In the genomic region with DNA sequence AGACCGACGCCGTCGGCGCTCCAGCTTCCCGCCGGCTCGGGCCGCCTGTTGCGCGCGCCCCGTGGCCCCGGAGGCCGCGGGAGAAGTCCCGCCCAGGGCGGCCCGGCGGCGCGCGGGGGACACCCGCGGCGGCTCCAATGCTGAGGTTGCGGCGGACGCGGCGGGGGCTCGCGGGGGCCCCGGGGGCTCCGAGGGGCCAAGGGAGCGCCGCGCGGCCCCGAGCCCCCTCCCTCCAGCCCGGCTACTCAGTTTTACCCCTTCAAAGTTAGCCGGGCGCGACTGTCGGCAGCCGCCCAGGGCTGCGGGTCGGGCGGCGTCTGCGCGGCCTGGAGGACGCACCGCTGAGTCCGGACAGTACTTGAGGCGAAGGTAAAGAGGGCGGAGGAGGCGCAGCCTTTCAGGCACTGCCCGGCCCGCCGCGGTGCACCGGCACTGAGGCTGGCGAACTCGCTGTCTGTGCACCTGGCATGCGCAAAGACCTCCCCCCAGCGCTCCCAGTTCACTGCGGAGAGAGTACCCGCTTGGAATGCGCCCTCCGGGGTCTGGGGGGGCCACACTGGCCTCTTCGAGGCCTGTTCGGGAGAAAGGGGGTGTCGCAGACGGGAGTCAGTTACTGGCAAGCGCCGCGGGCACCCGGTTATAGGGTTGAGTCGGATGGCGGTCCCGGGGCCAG, we compare ENCODE assay signal across 11 cellular contexts. TPM values are rescaled to one million over a fixed set of nuclear protein-coding genes. Genes with fewer than 3 reads are reported as not detected.
DNase-seq lines count a peak whose midpoint lies in the region; ATAC-seq and TF ChIP-seq lines count a peak whose summit lies in the region.
"Had no signal": no experiment of that assay in that cellular context is flagged by ENCODE, and none has a peak within 500 bp of the region (broad histone marks: within the 10 kb centered on the region; RNA-seq: fewer than 3 reads in every experiment).

No MANE protein-coding gene starts in this region.

- peaks cover 13% of the 10 kb centered on the region for H3K4me1 Mint-ChIP-seq in osteocyte (ENCODE audit: unreplicated experiment)

- H3K9me3 ChIP-seq in esophagus muscularis mucosa (no peaks in the 10 kb centered on the region), prostate gland (no peaks in the 10 kb centered on the region)

- DNase-seq in AG08396 (ENCODE audit: low spot score), result peak; percentile 12
- peak; percentile 85 for DNase-seq in H7
- no peak for DNase-seq in esophagus muscularis mucosa (ENCODE audit: extremely low spot score)
- DNase-seq in osteocyte (ENCODE audit: extremely low spot score, unreplicated experiment), result no peak
- no peak for DNase-seq in prostate gland (ENCODE audit: low spot score)
- no peak for DNase-seq in KBM-7
- DNase-seq in EL, result no peak
- DNase-seq: CD4-positive, alpha-beta T cell; NCI-H2171 treated with DMSO at 0.1 percent for 48 hours had no signal

- WGBS in esophagus muscularis mucosa, result 52% methylated on average over 35 of the region's 82 CpGs
- WGBS in prostate gland, result 2% methylated on average over 11 of the region's 82 CpGs

- TF ChIP-seq EP300 in esophagus muscularis mucosa (IDR thresholded peaks at IDR 0.05), result no peak

- H3K4me3 ChIP-seq in H7 (ENCODE audit: insufficient read depth, low read depth, low read length) (peak overlapping the region; percentile 46), esophagus muscularis mucosa (peak overlapping the region; percentile 45 to 60 (median 49)), prostate gland (peak overlapping the region in 1 of 2 donors; percentile 18)

- H3K4me1 ChIP-seq in esophagus muscularis mucosa (peaks cover 0 to 36% (median 33%) of the 10 kb centered on the region in 4 donors), prostate gland (replicated peaks) (no peaks in the 10 kb centered on the region)

- H3K36me3 Mint-ChIP-seq in osteocyte (ENCODE audit: unreplicated experiment), result no peaks in the 10 kb centered on the region

- H3K27me3 ChIP-seq in H7 (ENCODE audit: control insufficient read depth, insufficient read depth, low read length) (peaks cover 91% of the 10 kb centered on the region), esophagus muscularis mucosa (peaks cover 0 to 69% (median 23%) of the 10 kb centered on the region in 4 donors), prostate gland (replicated peaks; ENCODE audit: insufficient read depth) (no peaks in the 10 kb centered on the region)

- peak overlapping the region; percentile 82 for H3K4me3 Mint-ChIP-seq in osteocyte (ENCODE audit: unreplicated experiment)

- H3K27ac Mint-ChIP-seq in osteocyte (ENCODE audit: unreplicated experiment), result no peak overlapping the region
- H3K27ac Mint-ChIP-seq: CD4-positive, alpha-beta T cell had no signal

- H3K9me3 Mint-ChIP-seq in osteocyte (ENCODE audit: unreplicated experiment), result no peaks in the 10 kb centered on the region
- H3K9me3 Mint-ChIP-seq: CD4-positive, alpha-beta T cell had no signal

- no peak for TF ChIP-seq CTCF in esophagus muscularis mucosa (IDR thresholded peaks at IDR 0.05)
- no peak for TF ChIP-seq CTCF in osteocyte (IDR thresholded peaks at IDR 0.05)
- TF ChIP-seq CTCF in prostate gland (IDR thresholded peaks at IDR 0.05), result no peak

- H3K27me3 Mint-ChIP-seq in osteocyte (ENCODE audit: unreplicated experiment), result peaks cover 52% of the 10 kb centered on the region

- no peak overlapping the region for H3K27ac ChIP-seq in esophagus muscularis mucosa (replicated peaks in 1 of 4)
- no peak overlapping the region for H3K27ac ChIP-seq in prostate gland

- intact Hi-C loops in esophagus muscularis mucosa (cut with DNase I), result no loop called here
- intact Hi-C loops in prostate gland (cut with DNase I), result no loop called here

- TF ChIP-seq POLR2A in esophagus muscularis mucosa (IDR thresholded peaks at IDR 0.05; ENCODE audit: low read depth), result no peak
- no peak for TF ChIP-seq POLR2A in prostate gland (IDR thresholded peaks at IDR 0.05)

- in situ Hi-C loops in KBM-7 (cut with MboI; ENCODE audit: low pct_unique_long_range_greater_than_20kb, low sequenced_read_pairs), result no loop called here

- ATAC-seq in GM19463 (IDR thresholded peaks at IDR 0.05; ENCODE audit: unreplicated experiment), result no peak

- H3K36me3 ChIP-seq in H7 (replicated peaks; ENCODE audit: control insufficient read depth, insufficient read depth, low read length) (no peaks in the 10 kb centered on the region), esophagus muscularis mucosa (no peaks in the 10 kb centered on the region), prostate gland (no peaks in the 10 kb centered on the region)

RNA-seq across cellular contexts. Expression of a gene that starts 1.3 kb away (rescaled TPM):
- total RNA-seq in H7 (2014; rRNA removed; shearing (Covaris generic)), result 1.1 and 2.4 TPM in 2 replicates
- 1 to 10 TPM; 1.2 to 3.8 (median 2.2) TPM for total RNA-seq in esophagus muscularis mucosa
- 1.7 and 2.7 TPM in 2 replicates for total RNA-seq in osteocyte
- 1 to 10 TPM in 1 of 2 donors, under 1 TPM in 1; 0.91 to 1.6 TPM for total RNA-seq in prostate gland
- total RNA-seq: HT-29 had no signal

Comparison
In these comparisons a context has a peak if more than half of its experiments do, and no peak if none do; other contexts are left out.
1. DNase-seq: peak in AG08396 (single experiment) and H7 (single experiment); none in esophagus muscularis mucosa (single experiment), osteocyte (single experiment), prostate gland (single experiment), KBM-7 (single experiment) and EL (single experiment).